ENCODE assay signal across 28 cellular contexts in genomic region chr11:116267146-116267545, GRCh38.
"Had no signal": no experiment of that assay in that cellular context is flagged by ENCODE, and none has a peak within 500 bp of the region (broad histone marks: within the 10 kb centered on the region; RNA-seq: fewer than 3 reads in every experiment).

No MANE protein-coding gene starts in this region.

- ATAC-seq: activated CD4-positive, CD25-positive, alpha-beta regulatory T cell treated with anti-CD3 and anti-CD28 coated beads, Interleukin-2, amount 50 U/mL, for 24 hours; activated CD8-positive, alpha-beta T cell treated with anti-CD3 and anti-CD28 coated beads for 36 hours; activated T-cell treated with anti-CD3 and anti-CD28 coated beads, Interleukin-2, amount 50 U/mL, for 4 hours; activated T-helper 17 cell treated with anti-CD3 and anti-CD28 coated beads, Interleukin-2, amount 50 U/mL, for 72 hours; effector memory CD8-positive, alpha-beta T cell; foreskin keratinocyte; gastrocnemius medialis; heart left ventricle; T-helper 17 cell had no signal

- DNase-seq: activated B cell treated with CpG ODN at 0.5 μM for 24 hours; activated CD4-positive, alpha-beta T cell treated with anti-CD3 and anti-CD28 coated beads for 48 hours; activated CD4-positive, alpha-beta T cell treated with anti-CD3 and anti-CD28 coated beads, Interleukin-2, amount 50 U/mL, for 1 hour; activated CD4-positive, alpha-beta T cell treated with anti-CD3 and anti-CD28 coated beads, Interleukin-2, amount 50 U/mL, for 48 hours; activated CD8-positive, alpha-beta memory T cell treated with anti-CD3 and anti-CD28 coated beads for 24 hours; activated CD8-positive, alpha-beta T cell treated with anti-CD3 and anti-CD28 coated beads for 36 hours; activated effector memory CD4-positive, alpha-beta T cell treated with Interleukin-2 at 50 U/mL for 16 hours; activated gamma-delta T cell treated with Interleukin-2 at 50 U/mL for 16 hours; activated naive CD4-positive, alpha-beta T cell treated with anti-CD3 and anti-CD28 coated beads, Interleukin-2, amount 50 U/mL, for 16 hours; activated naive CD4-positive, alpha-beta T cell treated with Interleukin-2 at 50 U/mL for 16 hours; activated T-cell treated with anti-CD3 and anti-CD28 coated beads, Interleukin-2, amount 50 U/mL, for 4 hours; amniotic stem cell; anterior cingulate cortex; brain microvascular endothelial cell; cortex of kidney; dermis blood vessel endothelial cell; effector CD4-positive, alpha-beta T cell; effector memory CD8-positive, alpha-beta T cell; erythroblast; foreskin keratinocyte; gastrocnemius medialis; glutamatergic neuron; heart left ventricle; T-helper 17 cell; T1000; WERI-Rb-1 had no signal
